Comparison of ENCODE assay signal across 1 cellular context in the genomic region with DNA sequence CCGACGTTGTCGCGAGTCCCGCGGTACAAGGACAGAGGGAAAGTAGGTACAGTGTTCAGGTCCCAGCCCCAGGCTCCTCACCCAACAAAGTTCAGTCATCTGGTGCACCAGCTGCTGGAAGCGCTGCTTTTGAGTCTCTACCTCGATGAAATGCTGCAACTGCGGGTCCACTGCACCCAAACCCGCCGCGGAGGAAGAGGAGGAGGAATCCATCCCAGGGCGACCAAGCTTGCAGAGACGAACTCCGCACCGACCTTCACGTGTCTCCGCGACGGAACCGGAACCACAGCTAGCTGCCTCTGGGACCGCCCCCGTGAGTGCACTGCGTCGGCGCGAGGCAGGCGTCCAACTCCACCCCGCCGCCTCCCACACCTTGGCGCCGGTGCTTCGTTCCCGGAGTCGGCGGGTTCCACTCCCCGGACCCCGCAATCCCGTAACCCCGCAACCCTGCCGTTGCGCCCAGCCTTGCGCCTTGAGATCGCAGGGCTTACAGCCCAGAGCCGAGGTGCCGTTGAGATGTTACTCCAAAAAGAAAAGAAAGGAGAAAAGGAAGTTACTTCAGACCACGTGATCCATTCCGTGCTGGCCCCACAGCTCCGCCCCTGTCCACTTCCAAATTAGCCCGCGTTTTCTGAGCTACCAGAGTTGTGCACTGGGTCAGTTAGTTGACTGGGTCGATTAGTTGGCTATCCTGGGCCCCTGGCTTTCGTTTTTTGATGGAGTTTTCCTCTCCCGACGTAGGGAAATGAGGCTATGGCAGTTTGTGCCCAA.
TF ChIP-seq lines count a peak whose summit lies in the region.

A gene with protein sequence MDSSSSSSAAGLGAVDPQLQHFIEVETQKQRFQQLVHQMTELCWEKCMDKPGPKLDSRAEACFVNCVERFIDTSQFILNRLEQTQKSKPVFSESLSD (minus strand): TSS at position 291 of the 771 bp plus-strand sequence. CDS start 78 bp downstream, at position 213.

TF ChIP-seq in PFSK-1, 5 proteins besides CTCF, POLR2A, EP300 and RAD21 (continued from another document):
- TF ChIP-seq, protein P1, sequence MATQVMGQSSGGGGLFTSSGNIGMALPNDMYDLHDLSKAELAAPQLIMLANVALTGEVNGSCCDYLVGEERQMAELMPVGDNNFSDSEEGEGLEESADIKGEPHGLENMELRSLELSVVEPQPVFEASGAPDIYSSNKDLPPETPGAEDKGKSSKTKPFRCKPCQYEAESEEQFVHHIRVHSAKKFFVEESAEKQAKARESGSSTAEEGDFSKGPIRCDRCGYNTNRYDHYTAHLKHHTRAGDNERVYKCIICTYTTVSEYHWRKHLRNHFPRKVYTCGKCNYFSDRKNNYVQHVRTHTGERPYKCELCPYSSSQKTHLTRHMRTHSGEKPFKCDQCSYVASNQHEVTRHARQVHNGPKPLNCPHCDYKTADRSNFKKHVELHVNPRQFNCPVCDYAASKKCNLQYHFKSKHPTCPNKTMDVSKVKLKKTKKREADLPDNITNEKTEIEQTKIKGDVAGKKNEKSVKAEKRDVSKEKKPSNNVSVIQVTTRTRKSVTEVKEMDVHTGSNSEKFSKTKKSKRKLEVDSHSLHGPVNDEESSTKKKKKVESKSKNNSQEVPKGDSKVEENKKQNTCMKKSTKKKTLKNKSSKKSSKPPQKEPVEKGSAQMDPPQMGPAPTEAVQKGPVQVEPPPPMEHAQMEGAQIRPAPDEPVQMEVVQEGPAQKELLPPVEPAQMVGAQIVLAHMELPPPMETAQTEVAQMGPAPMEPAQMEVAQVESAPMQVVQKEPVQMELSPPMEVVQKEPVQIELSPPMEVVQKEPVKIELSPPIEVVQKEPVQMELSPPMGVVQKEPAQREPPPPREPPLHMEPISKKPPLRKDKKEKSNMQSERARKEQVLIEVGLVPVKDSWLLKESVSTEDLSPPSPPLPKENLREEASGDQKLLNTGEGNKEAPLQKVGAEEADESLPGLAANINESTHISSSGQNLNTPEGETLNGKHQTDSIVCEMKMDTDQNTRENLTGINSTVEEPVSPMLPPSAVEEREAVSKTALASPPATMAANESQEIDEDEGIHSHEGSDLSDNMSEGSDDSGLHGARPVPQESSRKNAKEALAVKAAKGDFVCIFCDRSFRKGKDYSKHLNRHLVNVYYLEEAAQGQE (IDR thresholded peaks at IDR 0.05; ENCODE audit: insufficient read depth in 1 of 2, low read depth in 2 of 2, low read length in 2 of 2): no peak; a peak in 1 of 4 replicates
- TF ChIP-seq POLR2AphosphoS5 (IDR thresholded peaks at IDR 0.05; ENCODE audit: low read depth, low read length): peak; percentile 96
- peak; percentile 89 for TF ChIP-seq TAF1 (IDR thresholded peaks at IDR 0.05; ENCODE audit: borderline replicate concordance, insufficient read depth, low read length)
TF ChIP-seq in PFSK-1: peak in this region for 4.
